Comparison of ENCODE assay signal across 23 cellular contexts in genomic region chr1:217164403-217164802, GRCh38.
"Had no signal": no experiment of that assay in that cellular context is flagged by ENCODE, and none has a peak within 500 bp of the region (broad histone marks: within the 10 kb centered on the region; RNA-seq: fewer than 3 reads in every experiment).

No MANE protein-coding gene starts in this region.

- H3K27me3 ChIP-seq: esophagus squamous epithelium, gastrocnemius medialis, heart right ventricle, left lung had no signal

- H3K36me3 ChIP-seq: esophagus squamous epithelium, gastrocnemius medialis, heart right ventricle, left lung, lower lobe of right lung had no signal

- DNase-seq: dermis blood vessel endothelial cell; dorsolateral prefrontal cortex; effector CD4-positive, alpha-beta T cell; effector memory CD4-positive, alpha-beta T cell; esophagus squamous epithelium; foreskin fibroblast; foreskin melanocyte; gastrocnemius medialis; glutamatergic neuron; head of caudate nucleus; heart right ventricle; hippocampal formation; left cardiac atrium; left lung; left ventricle myocardium superior; lower lobe of right lung; mesenchymal stem cell; mucosa of descending colon; naive B cell had no signal

- H3K27ac ChIP-seq: coronary artery, dorsolateral prefrontal cortex, esophagus squamous epithelium, gastrocnemius medialis, heart right ventricle, left lung, lower lobe of right lung had no signal

- H3K4me3 ChIP-seq: coronary artery, dorsolateral prefrontal cortex, esophagus squamous epithelium, gastrocnemius medialis, heart right ventricle, left lung, lower lobe of right lung, mucosa of descending colon had no signal

- FAIRE-seq: endothelial cell of umbilical vein, islet of Langerhans, keratinocyte had no signal

- H3K4me1 ChIP-seq: esophagus squamous epithelium, gastrocnemius medialis, heart right ventricle, left lung, lower lobe of right lung had no signal

- ATAC-seq: gastrocnemius medialis, heart right ventricle, left cardiac atrium, left lung, left ventricle myocardium superior, lower lobe of right lung, mucosa of descending colon had no signal

- H3K9me3 ChIP-seq: esophagus squamous epithelium, gastrocnemius medialis, heart right ventricle, left lung, lower lobe of right lung, mucosa of descending colon had no signal
